Comparison of ENCODE assay signal across 11 cellular contexts in the genomic region with DNA sequence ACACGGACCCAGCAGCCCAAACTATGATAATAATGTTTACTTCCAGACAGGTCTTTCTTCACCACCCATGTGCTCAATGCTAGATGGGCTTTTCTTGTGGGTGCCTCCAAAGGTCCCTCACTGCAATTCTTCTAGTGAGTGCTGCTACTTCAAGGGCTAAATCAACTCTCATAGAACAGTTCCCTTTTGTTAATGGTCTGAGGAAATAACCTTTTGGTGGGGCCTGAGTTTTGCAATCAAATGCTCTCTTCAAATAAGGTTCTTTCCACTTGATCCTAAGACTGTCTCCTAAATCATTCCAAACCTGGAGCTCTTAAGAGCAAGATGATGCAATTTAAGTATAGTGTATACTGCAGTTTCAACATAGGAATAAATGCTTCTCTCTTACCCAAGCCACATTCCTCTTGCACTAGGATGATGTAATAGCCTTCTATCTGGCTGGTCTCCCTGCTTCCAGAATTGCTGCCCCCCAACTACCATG. TPM values are rescaled to one million over a fixed set of nuclear protein-coding genes. Genes with fewer than 3 reads are reported as not detected.
A peak's percentile ranks its signal among the peaks of the same experiment; 100 is the strongest.
DNase-seq lines count a peak whose midpoint lies in the region; ATAC-seq and TF ChIP-seq lines count a peak whose summit lies in the region.
"Had no signal": no experiment of that assay in that cellular context is flagged by ENCODE, and none has a peak within 500 bp of the region (broad histone marks: within the 10 kb centered on the region; RNA-seq: fewer than 3 reads in every experiment).

No MANE protein-coding gene starts in this region.

- H3K4me2 ChIP-seq in PC-9, result no peak overlapping the region

- H3K4me3 ChIP-seq in PC-9 (no peak overlapping the region), fibroblast of mammary gland (ENCODE audit: control insufficient read depth, low read depth, low read length) (no peak overlapping the region)
- H3K4me3 ChIP-seq: prostate gland had no signal

- no peak for ATAC-seq in stimulated activated naive B cell treated with anti-CD40 and anti-IgM and Interleukin-4, amounts not matched to agents 10 μg/mL and 1 μg/mL and 100 μg/mL, for 72 hours (replicated peaks)
- ATAC-seq in HG03045 (IDR thresholded peaks at IDR 0.05; ENCODE audit: unreplicated experiment), result no peak
- ATAC-seq: activated CD4-positive, CD25-positive, alpha-beta regulatory T cell treated with anti-CD3 and anti-CD28 coated beads, Interleukin-2, amount 50 U/mL, for 24 hours; activated naive CD4-positive, alpha-beta T cell treated with anti-CD3 and anti-CD28 coated beads, Interleukin-2, amount 50 U/mL, for 72 hours had no signal

- peak overlapping the region; percentile 26; the same call in 1 of the 2 replicates for H3K27ac ChIP-seq in PC-9
- H3K27ac ChIP-seq: prostate gland had no signal

- DNase-seq in activated naive CD4-positive, alpha-beta T cell treated with anti-CD3 and anti-CD28 coated beads, Interleukin-2, amount 10 ng/mL, durations not matched to agents 7 days and 5 days, result no peak
- DNase-seq in PC-9 (peak in 1 of 2 experiments; percentile 37), fibroblast of mammary gland (ENCODE audit: low read depth) (peak; percentile 75), activated gamma-delta T cell treated with Interleukin-2 at 50 U/mL for 16 hours (no peak)
- DNase-seq in stimulated activated naive B cell treated with anti-CD40 and anti-IgM and Interleukin-4, amounts not matched to agents 10 μg/mL and 1 μg/mL and 100 μg/mL, for 72 hours, result no peak
- no peak for DNase-seq in effector CD8-positive, alpha-beta T cell (lab: John Stamatoyannopoulos, UW)

- no peak overlapping the region for H2AFZ ChIP-seq in PC-9

- H3K36me3 Mint-ChIP-seq in activated naive CD4-positive, alpha-beta T cell treated with anti-CD3 and anti-CD28 coated beads, Interleukin-2, amount 50 U/mL, for 24 hours, result peaks cover 3% of the 10 kb centered on the region
- peaks cover 27% of the 10 kb centered on the region for H3K36me3 Mint-ChIP-seq in activated naive CD4-positive, alpha-beta T cell treated with anti-CD3 and anti-CD28 coated beads, Interleukin-2, amount 10 ng/mL, durations not matched to agents 7 days and 5 days
- peaks cover under 1 to 13% of the 10 kb centered on the region in 2 donors for H3K36me3 Mint-ChIP-seq in stimulated activated naive B cell treated with anti-CD40 and anti-IgM and Interleukin-4, amounts not matched to agents 10 μg/mL and 1 μg/mL and 100 μg/mL, for 72 hours

- H3K27me3 Mint-ChIP-seq in activated naive CD4-positive, alpha-beta T cell treated with anti-CD3 and anti-CD28 coated beads, Interleukin-2, amount 50 U/mL, for 24 hours, result no peaks in the 10 kb centered on the region
- no peaks in the 10 kb centered on the region for H3K27me3 Mint-ChIP-seq in activated naive CD4-positive, alpha-beta T cell treated with anti-CD3 and anti-CD28 coated beads, Interleukin-2, amount 10 ng/mL, durations not matched to agents 7 days and 5 days
- H3K27me3 Mint-ChIP-seq in stimulated activated naive B cell treated with anti-CD40 and anti-IgM and Interleukin-4, amounts not matched to agents 10 μg/mL and 1 μg/mL and 100 μg/mL, for 72 hours, result no peaks in the 10 kb centered on the region

- CTCF ChIA-PET in activated naive CD4-positive, alpha-beta T cell treated with anti-CD3 and anti-CD28 coated beads, Interleukin-2, amount 10 ng/mL, durations not matched to agents 7 days and 5 days (lab: Charles Lee), result interaction anchor here (0.9 to 1.2 kb wide), 2 partner anchors 11 to 151 kb away, joined by 4 to 6 read pairs; no protein-coding TSS in a partner anchor
- CTCF ChIA-PET in PC-9 (lab: Charles Lee), result no interaction called here

- no peak overlapping the region for H3K4me3 Mint-ChIP-seq in activated naive CD4-positive, alpha-beta T cell treated with anti-CD3 and anti-CD28 coated beads, Interleukin-2, amount 50 U/mL, for 24 hours
- H3K4me3 Mint-ChIP-seq in activated naive CD4-positive, alpha-beta T cell treated with anti-CD3 and anti-CD28 coated beads, Interleukin-2, amount 10 ng/mL, durations not matched to agents 7 days and 5 days, result no peak overlapping the region
- no peak overlapping the region for H3K4me3 Mint-ChIP-seq in stimulated activated naive B cell treated with anti-CD40 and anti-IgM and Interleukin-4, amounts not matched to agents 10 μg/mL and 1 μg/mL and 100 μg/mL, for 72 hours

- intact Hi-C loops in PC-9 (cut with micrococcal nuclease; ENCODE audit: unreplicated experiment), result no loop called here

- H3K9me3 Mint-ChIP-seq in activated naive CD4-positive, alpha-beta T cell treated with anti-CD3 and anti-CD28 coated beads, Interleukin-2, amount 50 U/mL, for 24 hours, result no peaks in the 10 kb centered on the region
- no peaks in the 10 kb centered on the region for H3K9me3 Mint-ChIP-seq in activated naive CD4-positive, alpha-beta T cell treated with anti-CD3 and anti-CD28 coated beads, Interleukin-2, amount 10 ng/mL, durations not matched to agents 7 days and 5 days
- H3K9me3 Mint-ChIP-seq in stimulated activated naive B cell treated with anti-CD40 and anti-IgM and Interleukin-4, amounts not matched to agents 10 μg/mL and 1 μg/mL and 100 μg/mL, for 72 hours, result no peaks in the 10 kb centered on the region

- no peaks in the 10 kb centered on the region for H3K79me2 ChIP-seq in PC-9 (ENCODE audit: low read depth)

- no peaks in the 10 kb centered on the region for H3K9me3 ChIP-seq in PC-9 (ENCODE audit: insufficient read depth, low read depth)
- H3K9me3 ChIP-seq: prostate gland had no signal

- H3K9me2 ChIP-seq in PC-9 (ENCODE audit: insufficient read depth), result no peaks in the 10 kb centered on the region

- no TSS peak for BruUV-seq in PC-9 (replicated peaks; lab: Mats Ljungman, UMichigan)

- H3K36me3 ChIP-seq in PC-9 (ENCODE audit: low read depth), result no peaks in the 10 kb centered on the region
- H3K36me3 ChIP-seq: prostate gland had no signal

- H3F3A ChIP-seq in PC-9 (ENCODE audit: insufficient read depth, low read depth), result no peaks in the 10 kb centered on the region

- H4K20me1 ChIP-seq in PC-9 (ENCODE audit: insufficient read depth), result no peaks in the 10 kb centered on the region

- peak overlapping the region; percentile 71 for H3K27ac Mint-ChIP-seq in activated naive CD4-positive, alpha-beta T cell treated with anti-CD3 and anti-CD28 coated beads, Interleukin-2, amount 50 U/mL, for 24 hours
- H3K27ac Mint-ChIP-seq in activated naive CD4-positive, alpha-beta T cell treated with anti-CD3 and anti-CD28 coated beads, Interleukin-2, amount 10 ng/mL, durations not matched to agents 7 days and 5 days, result no peak overlapping the region
- H3K27ac Mint-ChIP-seq in stimulated activated naive B cell treated with anti-CD40 and anti-IgM and Interleukin-4, amounts not matched to agents 10 μg/mL and 1 μg/mL and 100 μg/mL, for 72 hours, result peak overlapping the region; percentile 5

- POLR2A ChIA-PET in PC-9 (lab: Charles Lee; ENCODE audit: unreplicated experiment), result no interaction called here

- H3K4me1 ChIP-seq in PC-9 (replicated peaks; ENCODE audit: insufficient read depth), result peaks cover 20% of the 10 kb centered on the region
- H3K4me1 ChIP-seq: prostate gland had no signal

- H3K4me1 Mint-ChIP-seq in activated naive CD4-positive, alpha-beta T cell treated with anti-CD3 and anti-CD28 coated beads, Interleukin-2, amount 50 U/mL, for 24 hours, result peaks cover 87% of the 10 kb centered on the region
- H3K4me1 Mint-ChIP-seq in activated naive CD4-positive, alpha-beta T cell treated with anti-CD3 and anti-CD28 coated beads, Interleukin-2, amount 10 ng/mL, durations not matched to agents 7 days and 5 days, result peaks cover 66% of the 10 kb centered on the region
- peaks cover 44 to 58% of the 10 kb centered on the region in 2 donors for H3K4me1 Mint-ChIP-seq in stimulated activated naive B cell treated with anti-CD40 and anti-IgM and Interleukin-4, amounts not matched to agents 10 μg/mL and 1 μg/mL and 100 μg/mL, for 72 hours

- TF ChIP-seq CTCF in PC-9 (conservative IDR thresholded peaks at IDR 0.05) (no peak), fibroblast of mammary gland (conservative IDR thresholded peaks at IDR 0.05; ENCODE audit: control insufficient read depth, insufficient read depth, low read depth, low read length) (no peak)

- H3K27me3 ChIP-seq in PC-9 (ENCODE audit: insufficient read depth, low read depth), result no peaks in the 10 kb centered on the region

RNA-seq across cellular contexts. Expression of a gene that starts 6.0 kb away (rescaled TPM):
- total RNA-seq in PC-9 (2021), result 8.3 and 9.7 TPM in 2 replicates
